ENCODE assay signal across 10 cellular contexts in the genomic region with DNA sequence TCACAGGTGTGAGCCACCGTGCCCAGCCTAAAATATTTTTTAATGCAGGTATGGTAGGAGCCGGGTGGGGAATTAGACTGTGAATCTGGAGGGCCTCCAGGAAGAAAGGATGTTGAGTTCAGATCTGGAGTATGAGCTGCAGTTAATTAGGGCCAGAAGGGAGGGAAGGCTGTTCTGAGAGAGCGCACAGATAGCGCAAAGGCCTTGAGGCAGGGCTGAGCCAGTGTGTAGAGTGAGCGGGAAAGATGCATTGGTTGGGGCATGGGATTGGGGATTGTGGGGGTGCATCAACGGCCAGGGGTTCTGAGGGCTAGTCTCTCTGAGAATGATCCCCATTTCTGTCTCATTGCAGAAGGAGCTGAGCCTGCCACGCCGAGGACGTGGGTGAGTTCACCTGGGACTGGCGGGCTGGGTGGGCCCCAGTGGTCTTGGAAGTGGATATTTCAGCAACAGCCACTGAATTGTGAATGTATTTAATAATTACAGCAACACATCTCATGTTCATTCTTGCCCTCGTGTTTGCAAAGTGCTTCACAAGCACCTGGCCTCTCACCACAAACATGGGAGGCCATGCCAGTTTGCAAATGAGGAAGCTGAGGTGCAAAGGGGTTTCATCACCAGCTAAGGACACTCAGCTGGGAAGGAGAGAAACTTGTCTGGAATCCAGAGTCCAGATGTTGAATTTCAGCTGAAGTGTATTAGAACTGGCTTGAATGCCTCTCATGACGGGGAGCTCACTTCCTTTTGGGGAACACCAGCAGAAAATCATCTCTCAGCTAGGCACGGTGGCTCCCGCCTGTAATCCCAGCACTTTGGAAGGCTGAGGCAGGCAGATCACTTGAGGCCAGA. TPM values are rescaled to one million over a fixed set of nuclear protein-coding genes. Genes with fewer than 3 reads are reported as not detected.
DNase-seq lines count a peak whose midpoint lies in the region; ATAC-seq and TF ChIP-seq lines count a peak whose summit lies in the region.
"Had no signal": no experiment of that assay in that cellular context is flagged by ENCODE, and none has a peak within 500 bp of the region (broad histone marks: within the 10 kb centered on the region; RNA-seq: fewer than 3 reads in every experiment).

No MANE protein-coding gene starts in this region.

- no peak for ATAC-seq in CD8-positive, alpha-beta T cell
- no peak for ATAC-seq in naive thymus-derived CD8-positive, alpha-beta T cell

- H3K27me3 Mint-ChIP-seq in CD8-positive, alpha-beta T cell (ENCODE audit: low read depth) = no peaks in the 10 kb centered on the region
- H3K27me3 Mint-ChIP-seq in naive thymus-derived CD8-positive, alpha-beta T cell = no peaks in the 10 kb centered on the region
- H3K27me3 Mint-ChIP-seq in chondrocyte (ENCODE audit: low read depth) = no peaks in the 10 kb centered on the region

- H3K4me3 Mint-ChIP-seq in CD8-positive, alpha-beta T cell = no peak overlapping the region
- peak overlapping the region in 3 of 10 donors; percentile 26 to 92 (median 45) for H3K4me3 Mint-ChIP-seq in naive thymus-derived CD8-positive, alpha-beta T cell
- H3K4me3 Mint-ChIP-seq in chondrocyte (ENCODE audit: unreplicated experiment) = no peak overlapping the region

- peaks cover 22% of the 10 kb centered on the region for H3K4me1 Mint-ChIP-seq in CD8-positive, alpha-beta T cell (ENCODE audit: low read depth)
- peaks cover 13 to 56% (median 25%) of the 10 kb centered on the region in 4 donors for H3K4me1 Mint-ChIP-seq in naive thymus-derived CD8-positive, alpha-beta T cell
- peaks cover 21% of the 10 kb centered on the region for H3K4me1 Mint-ChIP-seq in chondrocyte (ENCODE audit: low read depth)

- in situ Hi-C loops in KBM-7 (cut with MboI; ENCODE audit: low pct_unique_long_range_greater_than_20kb, low sequenced_read_pairs) = no loop called here

- peak overlapping the region; percentile 64 for H3K27ac Mint-ChIP-seq in CD8-positive, alpha-beta T cell
- peak overlapping the region in 7 of 10 donors; percentile 19 to 59 (median 38) for H3K27ac Mint-ChIP-seq in naive thymus-derived CD8-positive, alpha-beta T cell
- H3K27ac Mint-ChIP-seq in chondrocyte (ENCODE audit: unreplicated experiment) = no peak overlapping the region

- no peaks in the 10 kb centered on the region for H3K9me3 Mint-ChIP-seq in CD8-positive, alpha-beta T cell
- H3K9me3 Mint-ChIP-seq in naive thymus-derived CD8-positive, alpha-beta T cell = no peaks in the 10 kb centered on the region
- no peaks in the 10 kb centered on the region for H3K9me3 Mint-ChIP-seq in chondrocyte (ENCODE audit: low read depth)

- POLR2A ChIA-PET in CD8-positive, alpha-beta T cell (lab: Charles Lee) = interaction anchor here (0.9 kb wide), 1 partner anchor 16 kb away, joined by 3 read pairs; no protein-coding TSS in a partner anchor
- POLR2A ChIA-PET in naive thymus-derived CD8-positive, alpha-beta T cell (lab: Charles Lee) = interaction anchor here (0.7 to 8.3 kb wide), 4 partner anchors 9 to 764 kb away, joined by 5 to 135 read pairs (median 36); a partner anchor contains a TSS

- no peak for TF ChIP-seq CTCF in CD8-positive, alpha-beta T cell (IDR thresholded peaks at IDR 0.05)
- no peak for TF ChIP-seq CTCF in chondrocyte (IDR thresholded peaks at IDR 0.05)

- peaks cover 2% of the 10 kb centered on the region for H3K36me3 Mint-ChIP-seq in CD8-positive, alpha-beta T cell
- peaks cover 0 to 2% (median 0%) of the 10 kb centered on the region in 3 donors for H3K36me3 Mint-ChIP-seq in naive thymus-derived CD8-positive, alpha-beta T cell
- H3K36me3 Mint-ChIP-seq in chondrocyte (ENCODE audit: low read depth) = no peaks in the 10 kb centered on the region

- H3K36me3 ChIP-seq in CD8-positive, alpha-beta T cell (ENCODE audit: insufficient read depth, low read length) = no peaks in the 10 kb centered on the region
- H3K36me3 ChIP-seq: left ventricle myocardium inferior had no signal

- CTCF ChIA-PET in CD8-positive, alpha-beta T cell (lab: Charles Lee) = interaction anchor here (0.9 to 1.5 kb wide), 2 partner anchors 10 to 45 kb away, joined by 3 to 4 read pairs; a partner anchor contains a TSS

- H3K4me3 ChIP-seq in CD8-positive, alpha-beta T cell (ENCODE audit: low read depth, low read length) = no peak overlapping the region
- H3K4me3 ChIP-seq: left ventricle myocardium inferior, skin epidermis had no signal

- H3K27ac ChIP-seq in CD8-positive, alpha-beta T cell (ENCODE audit: low read depth, low read length) = no peak overlapping the region
- H3K27ac ChIP-seq: left ventricle myocardium inferior had no signal

- H3K27me3 ChIP-seq in CD8-positive, alpha-beta T cell (ENCODE audit: insufficient read depth, low read length) = no peaks in the 10 kb centered on the region

- H3K9me3 ChIP-seq in CD8-positive, alpha-beta T cell (ENCODE audit: low read length) = no peaks in the 10 kb centered on the region
- H3K9me3 ChIP-seq: left ventricle myocardium inferior had no signal

- peaks cover 26% of the 10 kb centered on the region for H3K4me1 ChIP-seq in CD8-positive, alpha-beta T cell (ENCODE audit: insufficient read depth, low read length)

- intact Hi-C loops in CD8-positive, alpha-beta T cell (cut with DNase I, micrococcal nuclease) = no loop called here

- DNase-seq in CD8-positive, alpha-beta T cell = no peak
- DNase-seq in KBM-7 (peak; percentile 59), SKM-1 (lab: John Stamatoyannopoulos, UW; ENCODE audit: unreplicated experiment) (peak; percentile 72), chondrocyte (ENCODE audit: low spot score) (no peak), DMS114 treated with DMSO at 0.1 percent for 48 hours (lab: John Stamatoyannopoulos, UW; ENCODE audit: unreplicated experiment) (no peak), SW480 (ENCODE audit: low spot score) (no peak)
- DNase-seq in naive thymus-derived CD8-positive, alpha-beta T cell = no peak
- DNase-seq: left ventricle myocardium inferior, NCI-H2171 treated with DMSO at 0.1 percent for 48 hours had no signal

RNA-seq across cellular contexts. Expression of a gene that starts 9.9 kb away (rescaled TPM):
- 10 to 100 TPM; 13.7 to 15.2 TPM for total RNA-seq in CD8-positive, alpha-beta T cell
- total RNA-seq in naive thymus-derived CD8-positive, alpha-beta T cell = 10 to 100 TPM; 44.7 to 44.8 TPM
- 10 to 100 TPM in 2 of 3 donors, 1 to 10 TPM in 1; 9.4 to 15.7 (median 11.5) TPM for polyA plus RNA-seq in naive thymus-derived CD8-positive, alpha-beta T cell
- 9.7 to 10.1 TPM (median 10.0 TPM) in 3 replicates for total RNA-seq in chondrocyte

RNA-seq across cellular contexts. Expression of a gene that starts 20.7 kb away (rescaled TPM):
- 10 to 100 TPM; 22.7 to 25.6 TPM for total RNA-seq in CD8-positive, alpha-beta T cell
- 10 to 100 TPM; 18.5 TPM for total RNA-seq in naive thymus-derived CD8-positive, alpha-beta T cell
- 10 to 100 TPM; 17.5 to 32.9 (median 24.2) TPM for polyA plus RNA-seq in naive thymus-derived CD8-positive, alpha-beta T cell
- not detected in 3 replicates for total RNA-seq in chondrocyte

RNA-seq across cellular contexts. Expression of a gene that starts 45.5 kb away (rescaled TPM):
- total RNA-seq in CD8-positive, alpha-beta T cell = 1 to 10 TPM; 3.6 to 3.9 TPM
- total RNA-seq in naive thymus-derived CD8-positive, alpha-beta T cell = 10 to 100 TPM; 20.9 to 21.5 TPM
- 10 to 100 TPM in 1 of 3 donors, 1 to 10 TPM in 2; 1.5 to 11.7 (median 3.6) TPM for polyA plus RNA-seq in naive thymus-derived CD8-positive, alpha-beta T cell
- 67.6 to 96.3 TPM (median 73.1 TPM) in 3 replicates for total RNA-seq in chondrocyte

Comparison
In these comparisons a context has a peak if more than half of its experiments do, and no peak if none do; other contexts are left out.
1. DNase-seq: peak in KBM-7 (single experiment) and SKM-1 (single experiment); none in CD8-positive, alpha-beta T cell (0 of 7), naive thymus-derived CD8-positive, alpha-beta T cell (0 of 10), chondrocyte (single experiment), DMS114 treated with DMSO at 0.1 percent for 48 hours (single experiment) and SW480 (single experiment).
2. RNA of a gene that starts 20.7 kb away (total RNA-seq): 22.7 to 25.6 TPM in CD8-positive, alpha-beta T cell and 18.5 TPM in naive thymus-derived CD8-positive, alpha-beta T cell; not detected in chondrocyte; every median in the first group is over 10 times any median in the second.
3. RNA of a gene that starts 45.5 kb away (total RNA-seq): 67.6 to 96.3 TPM in chondrocyte and 20.9 to 21.5 TPM in naive thymus-derived CD8-positive, alpha-beta T cell; 3.6 to 3.9 TPM in CD8-positive, alpha-beta T cell; every median in the first group is over 4 times any median in the second.